Comparison of ENCODE assay signal across 14 cellular contexts in genomic region chr5:171297941-171298340, GRCh38. TPM values are rescaled to one million over a fixed set of nuclear protein-coding genes. Genes with fewer than 3 reads are reported as not detected.
"Had no signal": no experiment of that assay in that cellular context is flagged by ENCODE, and none has a peak within 500 bp of the region (broad histone marks: within the 10 kb centered on the region; RNA-seq: fewer than 3 reads in every experiment).

No MANE protein-coding gene starts in this region.

RNA-seq across cellular contexts. Expression of gene TLX3, which starts 11.1 kb away (rescaled TPM):
- total RNA-seq: stomach, subcutaneous adipose tissue, suprapubic skin, temporal lobe, testis, thoracic aorta, thyroid gland, tibial nerve, transverse colon, upper lobe of left lung, upper lobe of right lung, ureter, uterus, vagina had no signal
- polyA plus RNA-seq: stomach had no signal
